ENCODE assay signal across 1 cellular context in the genomic region with DNA sequence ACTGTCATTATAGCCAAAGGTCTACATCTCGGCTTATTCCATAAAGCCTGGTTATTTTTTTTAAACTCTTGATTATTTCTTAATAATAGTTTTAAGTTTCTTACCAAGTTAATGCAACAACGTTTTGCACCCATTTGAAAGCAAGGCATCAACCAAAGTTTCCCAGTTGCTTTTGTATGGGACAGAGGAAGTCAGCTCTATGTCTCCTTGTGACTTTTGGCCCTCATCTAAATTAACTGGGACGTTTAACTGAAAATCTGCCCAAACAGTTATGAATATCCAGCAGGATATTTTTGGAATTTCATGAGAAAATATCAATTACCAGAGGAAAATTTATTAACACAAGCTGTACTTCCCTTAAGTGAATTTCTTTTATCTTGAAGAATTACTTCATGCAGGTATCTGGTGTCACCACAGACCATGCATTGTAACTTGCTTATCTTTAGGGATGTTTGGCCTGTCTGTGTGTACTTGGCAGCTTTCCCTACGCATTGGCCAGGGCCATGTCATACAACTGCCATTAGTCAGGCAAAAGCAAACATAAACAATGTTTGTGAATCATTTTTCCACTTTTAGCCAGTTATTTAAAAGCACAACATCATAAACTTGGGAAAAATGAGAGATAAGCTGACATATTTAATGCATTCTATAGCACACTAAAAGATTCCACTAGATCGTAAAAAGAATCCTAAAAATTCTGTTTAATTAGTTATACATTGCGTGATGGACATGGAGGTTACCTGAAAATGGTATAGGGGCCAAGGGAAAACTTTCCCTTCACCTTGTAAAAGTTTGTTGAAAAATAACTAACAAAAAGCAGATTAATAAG.
TF ChIP-seq lines count a peak whose summit lies in the region.

No MANE protein-coding gene starts in this region.

TF ChIP-seq in IMR-90, 13 proteins besides CTCF, POLR2A, EP300 and RAD21 (continued from another document):
- TF ChIP-seq, protein P1, sequence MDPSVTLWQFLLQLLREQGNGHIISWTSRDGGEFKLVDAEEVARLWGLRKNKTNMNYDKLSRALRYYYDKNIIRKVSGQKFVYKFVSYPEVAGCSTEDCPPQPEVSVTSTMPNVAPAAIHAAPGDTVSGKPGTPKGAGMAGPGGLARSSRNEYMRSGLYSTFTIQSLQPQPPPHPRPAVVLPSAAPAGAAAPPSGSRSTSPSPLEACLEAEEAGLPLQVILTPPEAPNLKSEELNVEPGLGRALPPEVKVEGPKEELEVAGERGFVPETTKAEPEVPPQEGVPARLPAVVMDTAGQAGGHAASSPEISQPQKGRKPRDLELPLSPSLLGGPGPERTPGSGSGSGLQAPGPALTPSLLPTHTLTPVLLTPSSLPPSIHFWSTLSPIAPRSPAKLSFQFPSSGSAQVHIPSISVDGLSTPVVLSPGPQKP (IDR thresholded peaks at IDR 0.05; ENCODE audit: borderline replicate concordance, low read depth, low read length), result no peak
- peak; percentile 54 for TF ChIP-seq RCOR1 (IDR thresholded peaks at IDR 0.05; ENCODE audit: insufficient replicate concordance, low read length)
- TF ChIP-seq CHD1 (IDR thresholded peaks at IDR 0.05; ENCODE audit: low read depth, low read length), result no peak
- no peak for TF ChIP-seq RFX5 (IDR thresholded peaks at IDR 0.05; ENCODE audit: low read depth, low read length)
- TF ChIP-seq FOS (IDR thresholded peaks at IDR 0.05; ENCODE audit: low read depth, low read length), result peak; percentile 84
- peak; percentile 70 for TF ChIP-seq BHLHE40 (IDR thresholded peaks at IDR 0.05; ENCODE audit: low read depth, low read length)
- peak; percentile 46; the same call in 1 of the 2 replicates for TF ChIP-seq MAFK (IDR thresholded peaks at IDR 0.05; ENCODE audit: low read depth, low read length)
